6 cellular contexts compared by ENCODE assay signal in the genomic region with DNA sequence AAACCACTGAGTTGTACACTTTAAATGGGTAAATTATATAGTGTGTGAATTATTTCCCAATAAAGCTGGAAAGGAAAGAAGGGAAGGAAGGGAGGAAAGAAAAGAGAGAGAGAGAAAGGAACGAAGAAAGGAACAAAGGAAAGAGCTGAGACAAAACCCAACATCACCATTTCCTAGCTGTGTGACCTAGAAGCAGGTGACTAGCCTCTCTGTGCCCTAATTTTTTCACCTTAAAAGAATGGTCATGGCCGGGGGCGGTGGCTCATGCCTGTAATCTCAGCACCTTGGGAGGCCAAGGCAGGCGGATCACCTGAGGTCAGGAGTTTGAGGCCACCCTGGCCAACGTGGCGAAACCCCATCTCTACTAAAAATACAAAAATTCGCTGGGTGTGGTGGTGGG.
A peak's percentile ranks its signal among the peaks of the same experiment; 100 is the strongest.
DNase-seq lines count a peak whose midpoint lies in the region; ATAC-seq and TF ChIP-seq lines count a peak whose summit lies in the region.
"Not testable (repeated sequence)": the region's sequence is repeated elsewhere in the genome, so short reads cannot be mapped to it uniquely, and the experiment has no call there.

No MANE protein-coding gene starts in this region.

- not testable (repeated sequence) for H3K9me3 Mint-ChIP-seq in activated CD8-positive, alpha-beta T cell treated with anti-CD3 and anti-CD28 coated beads for 36 hours; MCF 10A (ENCODE audit: unreplicated experiment); stimulated activated naive CD8-positive, alpha-beta T cell treated with anti-CD3 and anti-CD28 coated beads, Interleukin-15, amount 100 ng/mL, for 72 hours

- not testable (repeated sequence) for H3K9me3 ChIP-seq in BLaER1 treated with 17β-estradiol and CSF1 and Interleukin-3, amounts not matched to agents 10 nM and 100 nM (replicated peaks in 1 of 11); PC-9 (ENCODE audit: insufficient read depth, low read depth)

- H3K27ac Mint-ChIP-seq in activated CD8-positive, alpha-beta T cell treated with anti-CD3 and anti-CD28 coated beads for 36 hours; stimulated activated naive CD8-positive, alpha-beta T cell treated with anti-CD3 and anti-CD28 coated beads, Interleukin-15, amount 100 ng/mL, for 72 hours: not testable (repeated sequence)
- peak overlapping the region; percentile 61 for H3K27ac Mint-ChIP-seq in MCF 10A (ENCODE audit: low read depth, unreplicated experiment)

- H3K9me2 ChIP-seq in PC-9 (ENCODE audit: insufficient read depth), result not testable (repeated sequence)

- H3K79me2 ChIP-seq in PC-9 (ENCODE audit: low read depth), result not testable (repeated sequence)

- H3F3A ChIP-seq in PC-9 (ENCODE audit: insufficient read depth, low read depth), result not testable (repeated sequence)

- DNase-seq in PC-9; MCF 10A (ENCODE audit: unreplicated experiment); stimulated activated naive CD8-positive, alpha-beta T cell treated with anti-CD3 and anti-CD28 coated beads, Interleukin-15, amount 100 ng/mL, for 72 hours: not testable (repeated sequence)
- DNase-seq in activated CD8-positive, alpha-beta T cell treated with anti-CD3 and anti-CD28 coated beads for 36 hours, result peak; percentile 43
- DNase-seq in posterior vena cava (ENCODE audit: low spot score), result peak; percentile 36

- CTCF ChIA-PET in PC-9 (lab: Charles Lee), result not testable (repeated sequence)
- CTCF ChIA-PET in activated CD8-positive, alpha-beta T cell treated with anti-CD3 and anti-CD28 coated beads for 36 hours (lab: Charles Lee), result interaction anchor here (2.2 kb wide), 1 partner anchor 136 kb away, joined by 5 read pairs; no protein-coding TSS in a partner anchor
- CTCF ChIA-PET in MCF 10A (lab: Yijun Ruan, JAX), result interaction anchor here (1.0 kb wide), 1 partner anchor 41 kb away, joined by 5 read pairs; no protein-coding TSS in a partner anchor

- H3K27me3 Mint-ChIP-seq in activated CD8-positive, alpha-beta T cell treated with anti-CD3 and anti-CD28 coated beads for 36 hours; stimulated activated naive CD8-positive, alpha-beta T cell treated with anti-CD3 and anti-CD28 coated beads, Interleukin-15, amount 100 ng/mL, for 72 hours: not testable (repeated sequence)
- H3K27me3 Mint-ChIP-seq in MCF 10A (ENCODE audit: insufficient read depth, unreplicated experiment), result peaks cover 11% of the 10 kb centered on the region

- not testable (repeated sequence) for H2AFZ ChIP-seq in PC-9

- TF ChIP-seq CTCF in PC-9 (conservative IDR thresholded peaks at IDR 0.05); activated CD8-positive, alpha-beta T cell treated with anti-CD3 and anti-CD28 coated beads for 36 hours (IDR thresholded peaks at IDR 0.05); MCF 10A (IDR thresholded peaks at IDR 0.05; ENCODE audit: unreplicated experiment): not testable (repeated sequence)

- not testable (repeated sequence) for H3K9ac ChIP-seq in BLaER1 treated with 17β-estradiol and CSF1 and Interleukin-3, amounts not matched to agents 10 nM and 100 nM

- not testable (repeated sequence) for H3K36me3 ChIP-seq in BLaER1 treated with 17β-estradiol and CSF1 and Interleukin-3, amounts not matched to agents 10 nM and 100 nM; PC-9 (ENCODE audit: low read depth)

- intact Hi-C loops in PC-9 (cut with micrococcal nuclease; ENCODE audit: unreplicated experiment); activated CD8-positive, alpha-beta T cell treated with anti-CD3 and anti-CD28 coated beads for 36 hours (cut with micrococcal nuclease); MCF 10A (cut with micrococcal nuclease); posterior vena cava (cut with DNase I): not testable (repeated sequence)

- POLR2A ChIA-PET in PC-9 (lab: Charles Lee; ENCODE audit: unreplicated experiment); activated CD8-positive, alpha-beta T cell treated with anti-CD3 and anti-CD28 coated beads for 36 hours (lab: Charles Lee): not testable (repeated sequence)
- POLR2A ChIA-PET in MCF 10A (lab: Yijun Ruan, JAX), result interaction anchor here (0.5 to 1.0 kb wide), 2 partner anchors 33 to 46 kb away, joined by 3 read pairs; no protein-coding TSS in a partner anchor

- ATAC-seq in activated CD8-positive, alpha-beta T cell treated with anti-CD3 and anti-CD28 coated beads for 36 hours, result not testable (repeated sequence)
- ATAC-seq in stimulated activated naive CD8-positive, alpha-beta T cell treated with anti-CD3 and anti-CD28 coated beads, Interleukin-15, amount 100 ng/mL, for 72 hours, result peak; percentile 31

- not testable (repeated sequence) for BruUV-seq in PC-9 (replicated peaks; lab: Mats Ljungman, UMichigan); MCF 10A (replicated peaks; lab: Mats Ljungman, UMichigan)

- not testable (repeated sequence) for H3K36me3 Mint-ChIP-seq in activated CD8-positive, alpha-beta T cell treated with anti-CD3 and anti-CD28 coated beads for 36 hours (ENCODE audit: low read depth); MCF 10A (ENCODE audit: insufficient read depth, unreplicated experiment)

- H3K27me3 ChIP-seq in BLaER1 treated with 17β-estradiol and CSF1 and Interleukin-3, amounts not matched to agents 10 nM and 100 nM, result not testable (repeated sequence)
- H3K27me3 ChIP-seq in PC-9 (ENCODE audit: insufficient read depth, low read depth), result peaks cover 19% of the 10 kb centered on the region

- H3K4me3 ChIP-seq in BLaER1 treated with 17β-estradiol and CSF1 and Interleukin-3, amounts not matched to agents 10 nM and 100 nM; PC-9: not testable (repeated sequence)

- H3K4me1 Mint-ChIP-seq in activated CD8-positive, alpha-beta T cell treated with anti-CD3 and anti-CD28 coated beads for 36 hours (ENCODE audit: low read depth); stimulated activated naive CD8-positive, alpha-beta T cell treated with anti-CD3 and anti-CD28 coated beads, Interleukin-15, amount 100 ng/mL, for 72 hours: not testable (repeated sequence)
- peaks cover 23% of the 10 kb centered on the region for H3K4me1 Mint-ChIP-seq in MCF 10A (ENCODE audit: insufficient read depth, unreplicated experiment)

- peaks cover 0 to 21% (median 13%) of the 10 kb centered on the region in 10 experiments; a peak in 12 of 20 replicates for H3K4me1 ChIP-seq in BLaER1 treated with 17β-estradiol and CSF1 and Interleukin-3, amounts not matched to agents 10 nM and 100 nM
- H3K4me1 ChIP-seq in PC-9 (replicated peaks; ENCODE audit: insufficient read depth), result peaks cover 22% of the 10 kb centered on the region

- not testable (repeated sequence) for H3K4me3 Mint-ChIP-seq in activated CD8-positive, alpha-beta T cell treated with anti-CD3 and anti-CD28 coated beads for 36 hours; stimulated activated naive CD8-positive, alpha-beta T cell treated with anti-CD3 and anti-CD28 coated beads, Interleukin-15, amount 100 ng/mL, for 72 hours
- peak overlapping the region; percentile 38 for H3K4me3 Mint-ChIP-seq in MCF 10A (ENCODE audit: unreplicated experiment)

- not testable (repeated sequence) for H3K27ac ChIP-seq in BLaER1 treated with 17β-estradiol and CSF1 and Interleukin-3, amounts not matched to agents 10 nM and 100 nM; PC-9

- not testable (repeated sequence) for H4K20me1 ChIP-seq in BLaER1 treated with 17β-estradiol and CSF1 and Interleukin-3, amounts not matched to agents 10 nM and 100 nM; PC-9 (ENCODE audit: insufficient read depth)

- peak overlapping the region in 7 of 11 experiments; percentile 12 to 55 (median 34); a peak in 10 of 22 replicates for H3K4me2 ChIP-seq in BLaER1 treated with 17β-estradiol and CSF1 and Interleukin-3, amounts not matched to agents 10 nM and 100 nM
- H3K4me2 ChIP-seq in PC-9, result 0 out of 2 replicates have a peak overlapping the region, but pooled peaks have one; percentile 43
